11 cellular contexts compared by ENCODE assay signal in the genomic region with DNA sequence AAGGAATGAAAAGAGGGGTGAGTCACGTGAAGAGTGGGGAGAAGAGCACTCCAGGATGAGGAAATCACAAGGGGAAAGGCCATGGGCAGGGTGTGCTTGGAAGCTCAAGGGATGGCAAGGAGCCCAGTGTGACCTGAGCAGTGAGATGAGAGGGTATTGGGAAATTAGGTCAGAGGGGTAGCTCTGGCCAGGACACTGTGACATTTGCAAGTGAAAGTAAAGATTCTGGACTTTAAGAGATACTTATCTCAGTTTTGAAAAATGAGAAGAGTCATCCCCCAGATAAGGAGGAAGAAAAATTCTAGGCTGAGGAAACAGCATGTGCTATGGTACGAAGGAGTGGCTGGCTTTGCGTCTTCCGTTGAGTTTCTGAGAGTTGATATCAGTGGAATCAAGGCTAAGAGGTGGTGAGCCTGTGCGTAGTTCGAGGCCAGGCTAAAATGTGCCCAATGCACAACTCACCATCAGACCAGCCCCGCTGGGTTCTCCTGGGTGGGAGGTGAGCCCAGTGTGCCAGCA.
DNase-seq lines count a peak whose midpoint lies in the region; ATAC-seq and TF ChIP-seq lines count a peak whose summit lies in the region.
"Had no signal": no experiment of that assay in that cellular context is flagged by ENCODE, and none has a peak within 500 bp of the region (broad histone marks: within the 10 kb centered on the region; RNA-seq: fewer than 3 reads in every experiment).

No MANE protein-coding gene starts in this region.

- no peak overlapping the region for H4K5ac ChIP-seq in IMR-90 (ENCODE audit: low read depth, low read length)

- H3K4me3 Mint-ChIP-seq in endothelial cell (ENCODE audit: unreplicated experiment) (no peak overlapping the region), osteocyte (ENCODE audit: unreplicated experiment) (no peak overlapping the region)

- H3K9me3 Mint-ChIP-seq in endothelial cell (ENCODE audit: unreplicated experiment): no peaks in the 10 kb centered on the region
- no peaks in the 10 kb centered on the region for H3K9me3 Mint-ChIP-seq in osteocyte (ENCODE audit: unreplicated experiment)

- WGBS in IMR-90 (ENCODE audit: extremely low coverage in 2 of 2, insufficient read length in 1 of 2), 2 experiments: 57% methylated on average over 1 of the region's 7 CpGs; no CpG with 5 or more reads in 1 of the 2 experiments
- 73% methylated on average over 7 of the region's 7 CpGs for WGBS in suprapubic skin

- no peak overlapping the region for H3K4me2 ChIP-seq in IMR-90 (ENCODE audit: low read depth, low read length)

- H2BK5ac ChIP-seq in IMR-90 (ENCODE audit: low read depth, low read length, poor library complexity, severe bottlenecking): no peak overlapping the region

- no peaks in the 10 kb centered on the region for H3K36me3 ChIP-seq in IMR-90 (ENCODE audit: control insufficient read depth, insufficient read depth, low read length)
- H3K36me3 ChIP-seq in left lung: no peaks in the 10 kb centered on the region
- H3K36me3 ChIP-seq in suprapubic skin: no peaks in the 10 kb centered on the region

- H3K27me3 ChIP-seq in IMR-90 (ENCODE audit: control insufficient read depth, insufficient read depth, low read length) (peaks cover 4% of the 10 kb centered on the region; the same call in 1 of the 2 replicates), left lung (no peaks in the 10 kb centered on the region), suprapubic skin (no peaks in the 10 kb centered on the region)

- TF ChIP-seq EP300 in suprapubic skin (IDR thresholded peaks at IDR 0.05): no peak

- H2AK9ac ChIP-seq in IMR-90 (replicated peaks; ENCODE audit: low read depth, low read length, poor library complexity): no peak overlapping the region

- H3K27ac Mint-ChIP-seq in endothelial cell (ENCODE audit: unreplicated experiment) (no peak overlapping the region), osteocyte (ENCODE audit: unreplicated experiment) (no peak overlapping the region)

- H3K9me1 ChIP-seq in IMR-90 (ENCODE audit: insufficient read depth, low read length): 0 out of 2 replicates have a peak, but pooled peaks cover 9% of the 10 kb centered on the region

- TF ChIP-seq CTCF in IMR-90 (conservative IDR thresholded peaks at IDR 0.05; ENCODE audit: low read depth, low read length) (no peak), left lung (IDR thresholded peaks at IDR 0.05) (no peak), suprapubic skin (IDR thresholded peaks at IDR 0.05) (no peak), endothelial cell (IDR thresholded peaks at IDR 0.05; ENCODE audit: unreplicated experiment) (no peak), osteocyte (IDR thresholded peaks at IDR 0.05) (no peak)

- H2BK15ac ChIP-seq in IMR-90 (ENCODE audit: low read depth, low read length): no peak overlapping the region

- no peak overlapping the region; the same call in 1 of the 2 replicates for H4K91ac ChIP-seq in IMR-90 (ENCODE audit: insufficient read depth, low read depth, low read length)

- peak overlapping the region; percentile 5 for H2AFZ ChIP-seq in IMR-90 (replicated peaks; ENCODE audit: low read length, poor library complexity)

- H3K27me3 Mint-ChIP-seq in endothelial cell (ENCODE audit: unreplicated experiment) (peaks cover 5% of the 10 kb centered on the region), osteocyte (ENCODE audit: unreplicated experiment) (peaks cover 35% of the 10 kb centered on the region)

- no peaks in the 10 kb centered on the region for H4K20me1 ChIP-seq in IMR-90 (ENCODE audit: insufficient read depth, low read length)

- no peak overlapping the region for H2AK5ac ChIP-seq in IMR-90 (ENCODE audit: low read depth, low read length)

- H3K14ac ChIP-seq in IMR-90 (replicated peaks; ENCODE audit: low read depth, low read length): no peak overlapping the region

- in situ Hi-C loops in IMR-90 (cut with MboI; ENCODE audit: low sequenced_read_pairs): no loop called here

- H3K18ac ChIP-seq in IMR-90 (ENCODE audit: low read depth, low read length): no peak overlapping the region

- H2BK20ac ChIP-seq in IMR-90 (ENCODE audit: low read depth, low read length): no peak overlapping the region

- H3K27ac ChIP-seq in IMR-90 (ENCODE audit: insufficient read depth, low read length): peak overlapping the region; percentile 8; the same call in 1 of the 2 replicates
- H3K27ac ChIP-seq in left lung: peak overlapping the region; percentile 21 to 73
- peak overlapping the region; percentile 85 for H3K27ac ChIP-seq in suprapubic skin

- POLR2A ChIA-PET in IMR-90 (lab: Charles Lee; ENCODE audit: unreplicated experiment): no interaction called here

- H3K36me3 Mint-ChIP-seq in endothelial cell (ENCODE audit: low read depth, unreplicated experiment) (no peaks in the 10 kb centered on the region), osteocyte (ENCODE audit: unreplicated experiment) (no peaks in the 10 kb centered on the region)

- peak; percentile 10 for DNase-seq in IMR-90
- peak; percentile 99 for DNase-seq in amniotic epithelial cell (ENCODE audit: low read depth)
- DNase-seq in left lung: peak in 1 of 2 donors; percentile 84
- DNase-seq in suprapubic skin (ENCODE audit: low spot score in 2 of 2): no peak
- no peak for DNase-seq in T1000 (lab: John Stamatoyannopoulos, UW)
- DNase-seq in activated CD4-positive, alpha-beta T cell treated with anti-CD3 and anti-CD28 coated beads, Interleukin-2, amount 50 U/mL, for 1 hour: no peak
- DNase-seq in endothelial cell (ENCODE audit: low spot score): no peak
- DNase-seq in osteocyte (ENCODE audit: extremely low spot score, unreplicated experiment): no peak
- DNase-seq: NCI-H187, T-helper 9 cell had no signal

- H3K4me1 Mint-ChIP-seq in endothelial cell (ENCODE audit: unreplicated experiment) (peaks cover 2% of the 10 kb centered on the region), osteocyte (ENCODE audit: unreplicated experiment) (peaks cover 7% of the 10 kb centered on the region)

- no peaks in the 10 kb centered on the region for H3K9me3 ChIP-seq in IMR-90 (ENCODE audit: control insufficient read depth, insufficient read depth, low read length)
- H3K9me3 ChIP-seq in left lung: no peaks in the 10 kb centered on the region
- no peaks in the 10 kb centered on the region for H3K9me3 ChIP-seq in suprapubic skin
- H3K9me3 ChIP-seq: Caco-2 had no signal

- no peaks in the 10 kb centered on the region for H3K79me1 ChIP-seq in IMR-90 (ENCODE audit: low read depth in 1 of 2, low read length in 2 of 2)

- CTCF ChIA-PET in IMR-90 (lab: Yijun Ruan, JAX): interaction anchor here (0.7 to 1.7 kb wide), 2 partner anchors 266 to 292 kb away, joined by 3 to 4 read pairs; no protein-coding TSS in a partner anchor

- no peak overlapping the region for H3K4ac ChIP-seq in IMR-90 (ENCODE audit: low read depth, low read length)

- H3K9ac ChIP-seq in IMR-90 (ENCODE audit: low read depth, low read length): no peak overlapping the region

- no peak overlapping the region for H3K56ac ChIP-seq in IMR-90 (ENCODE audit: extremely low read depth, insufficient read depth, low read length)

- H3K4me3 ChIP-seq in IMR-90 (ENCODE audit: insufficient read depth, low read depth, low read length) (no peak overlapping the region), left lung (no peak overlapping the region), suprapubic skin (no peak overlapping the region)

- dilution Hi-C loops in IMR-90 (cut with HindIII; ENCODE audit: low sequenced_read_pairs, unreplicated experiment): no loop called here

- H3K4me1 ChIP-seq in IMR-90 (ENCODE audit: control insufficient read depth, insufficient read depth, low read length) (peaks cover 10% of the 10 kb centered on the region; the same call in 1 of the 2 replicates), left lung (peaks cover 0 to 51% of the 10 kb centered on the region in 2 donors), suprapubic skin (peaks cover 35% of the 10 kb centered on the region)

- TF ChIP-seq RAD21 in IMR-90 (IDR thresholded peaks at IDR 0.05; ENCODE audit: low read length): no peak

- intact Hi-C loops in IMR-90 (cut with micrococcal nuclease): no loop called here
- intact Hi-C loops in left lung (cut with DNase I): no loop called here

- no peak overlapping the region for H2BK120ac ChIP-seq in IMR-90 (ENCODE audit: low read depth, low read length)

- no peak for TF ChIP-seq POLR2A in IMR-90 (IDR thresholded peaks at IDR 0.05; ENCODE audit: low read depth, low read length)
- TF ChIP-seq POLR2A in suprapubic skin (IDR thresholded peaks at IDR 0.05): no peak

- no peak overlapping the region for H3K23ac ChIP-seq in IMR-90 (ENCODE audit: low read depth, low read length)

- no TSS peak for BruUV-seq in IMR-90 (replicated peaks; lab: Mats Ljungman, UMichigan)

- H4K8ac ChIP-seq in IMR-90 (ENCODE audit: low read depth in 2 of 2, low read length in 2 of 2): no peak overlapping the region

- ATAC-seq in IMR-90 (ENCODE audit: low read depth) (peak; percentile 33), left lung (peak; percentile 88)

TF ChIP-seq in IMR-90, 13 proteins besides CTCF, POLR2A, EP300 and RAD21:
- TF ChIP-seq, protein P1, sequence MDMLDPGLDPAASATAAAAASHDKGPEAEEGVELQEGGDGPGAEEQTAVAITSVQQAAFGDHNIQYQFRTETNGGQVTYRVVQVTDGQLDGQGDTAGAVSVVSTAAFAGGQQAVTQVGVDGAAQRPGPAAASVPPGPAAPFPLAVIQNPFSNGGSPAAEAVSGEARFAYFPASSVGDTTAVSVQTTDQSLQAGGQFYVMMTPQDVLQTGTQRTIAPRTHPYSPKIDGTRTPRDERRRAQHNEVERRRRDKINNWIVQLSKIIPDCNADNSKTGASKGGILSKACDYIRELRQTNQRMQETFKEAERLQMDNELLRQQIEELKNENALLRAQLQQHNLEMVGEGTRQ (IDR thresholded peaks at IDR 0.05; ENCODE audit: low read depth, low read length): peak; percentile 33; the same call in 1 of the 2 replicates
- TF ChIP-seq RFX5 (IDR thresholded peaks at IDR 0.05; ENCODE audit: low read depth, low read length): no peak
TF ChIP-seq in IMR-90: peak in this region for 1.

Comparison
In these comparisons a context has a peak if more than half of its experiments do, and no peak if none do; other contexts are left out.
1. DNase-seq: peak in IMR-90 (single experiment) and amniotic epithelial cell (single experiment); none in suprapubic skin (0 of 2), T1000 (single experiment), activated CD4-positive, alpha-beta T cell treated with anti-CD3 and anti-CD28 coated beads, Interleukin-2, amount 50 U/mL, for 1 hour (single experiment), endothelial cell (single experiment) and osteocyte (single experiment).
2. H3K27ac ChIP-seq: peak in every context shown above with its lines; median percentile 85 in suprapubic skin; 47 in left lung; 8 in IMR-90.